Comparison of ENCODE assay signal across 9 cellular contexts in the genomic region with DNA sequence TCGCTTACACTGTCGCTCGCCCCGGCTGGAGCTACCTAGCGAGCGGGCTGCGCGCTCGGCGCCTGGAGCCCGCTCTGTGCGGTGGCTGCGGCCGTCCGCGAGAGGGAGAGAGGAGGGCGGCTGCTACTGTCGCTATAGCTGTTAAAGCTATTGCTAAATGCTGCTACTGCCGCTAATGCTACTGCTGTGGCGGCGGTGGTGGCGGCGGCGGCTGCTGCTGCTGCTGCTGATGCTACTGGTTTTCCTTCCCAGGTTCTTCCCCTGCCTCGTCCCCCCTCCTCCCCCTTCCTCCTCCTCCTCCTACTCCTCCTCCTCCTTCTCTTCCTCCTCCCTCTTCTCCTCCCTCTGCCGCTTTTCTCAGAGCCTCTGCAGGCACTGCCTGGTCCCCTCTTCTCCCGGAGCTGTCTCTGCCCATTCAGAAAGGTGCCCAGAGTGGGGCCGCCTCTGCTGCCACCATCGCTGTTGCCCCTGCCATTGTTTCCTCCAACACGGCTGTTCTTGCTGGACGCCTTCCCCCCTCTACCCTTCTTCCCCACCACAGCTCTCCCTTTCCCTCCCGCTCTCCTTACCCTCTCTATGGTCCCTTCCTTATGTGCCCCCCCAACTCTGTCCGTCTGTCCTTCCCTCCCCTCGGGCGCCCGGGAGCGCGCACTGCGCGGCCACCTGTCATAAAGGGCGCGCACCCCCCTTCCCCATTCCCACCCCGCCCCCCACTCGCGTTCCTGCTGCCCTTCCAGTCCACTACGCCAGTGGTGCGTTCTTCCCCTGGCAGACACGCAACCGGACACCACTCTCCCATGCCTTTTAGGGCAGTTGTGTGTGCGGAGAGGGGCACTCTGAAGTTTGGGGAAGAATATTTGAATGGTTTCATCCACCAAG. TPM values are rescaled to one million over a fixed set of nuclear protein-coding genes. Genes with fewer than 3 reads are reported as not detected.
A peak's percentile ranks its signal among the peaks of the same experiment; 100 is the strongest.
DNase-seq lines count a peak whose midpoint lies in the region; ATAC-seq and TF ChIP-seq lines count a peak whose summit lies in the region.
"Had no signal": no experiment of that assay in that cellular context is flagged by ENCODE, and none has a peak within 500 bp of the region (broad histone marks: within the 10 kb centered on the region; RNA-seq: fewer than 3 reads in every experiment).

A gene (minus strand): TSS at position 243 of the 879 bp plus-strand sequence.

- H3K4me3 ChIP-seq in ascending aorta: peak within 1 kb of the TSS; percentile 63 to 70

- peak within 1 kb of the TSS; percentile 81 to 85 for H3K27ac ChIP-seq in ascending aorta

- H3K36me3 ChIP-seq in ascending aorta: no peaks in the 10 kb centered on the region

- H3K27me3 ChIP-seq in ascending aorta: no peaks in the 10 kb centered on the region

- no peak for TF ChIP-seq CTCF in ascending aorta (IDR thresholded peaks at IDR 0.05)

- peak; percentile 76 for ATAC-seq in HG02798 (IDR thresholded peaks at IDR 0.05; ENCODE audit: poor library complexity, unreplicated experiment)

- DNase-seq in activated T-cell treated with anti-CD3 and anti-CD28 coated beads for 24 hours (ENCODE audit: low read depth) (peak; percentile 7), NCI-H446 treated with DMSO at 0.1 percent for 48 hours (lab: John Stamatoyannopoulos, UW) (peak; percentile 2), ascending aorta (ENCODE audit: low spot score in 2 of 2) (no peak), iPS-NIHi11 (ENCODE audit: low spot score) (peak; percentile 26), A172 (ENCODE audit: low spot score) (no peak)
- DNase-seq in activated T-cell treated with anti-CD3 and anti-CD28 coated beads, Interleukin-2, amount 50 U/mL, for 48 hours: no peak
- peak; percentile 8 to 14 for DNase-seq in stimulated activated CD4-positive, alpha-beta T cell treated with anti-CD3 and anti-CD28 coated beads, Interleukin-15, amount 100 ng/mL, for 48 hours (ENCODE audit: low read depth in 2 of 2)

- no peaks in the 10 kb centered on the region for H3K4me1 ChIP-seq in ascending aorta

- intact Hi-C loops in ascending aorta (cut with DNase I): loop anchor here (5.0 to 10.0 kb wide), 4 partner anchors 229 to 679 kb away; a partner anchor contains a TSS

- H3K9me3 ChIP-seq in ascending aorta: no peaks in the 10 kb centered on the region

RNA-seq across cellular contexts. Expression of the gene that starts here (rescaled TPM):
- total RNA-seq in ascending aorta: 0.53 TPM
- not detected in 2 replicates for total RNA-seq in A172 (2014; rRNA removed; shearing (Covaris generic))
- total RNA-seq: pulmonary artery endothelial cell had no signal

Comparison
In these comparisons a context has a peak if more than half of its experiments do, and no peak if none do; other contexts are left out.
1. DNase-seq: peak in activated T-cell treated with anti-CD3 and anti-CD28 coated beads for 24 hours (single experiment), NCI-H446 treated with DMSO at 0.1 percent for 48 hours (single experiment), iPS-NIHi11 (single experiment) and stimulated activated CD4-positive, alpha-beta T cell treated with anti-CD3 and anti-CD28 coated beads, Interleukin-15, amount 100 ng/mL, for 48 hours (2 of 2); none in activated T-cell treated with anti-CD3 and anti-CD28 coated beads, Interleukin-2, amount 50 U/mL, for 48 hours (0 of 2), ascending aorta (0 of 2) and A172 (single experiment).